9 cellular contexts compared by ENCODE assay signal in the genomic region with DNA sequence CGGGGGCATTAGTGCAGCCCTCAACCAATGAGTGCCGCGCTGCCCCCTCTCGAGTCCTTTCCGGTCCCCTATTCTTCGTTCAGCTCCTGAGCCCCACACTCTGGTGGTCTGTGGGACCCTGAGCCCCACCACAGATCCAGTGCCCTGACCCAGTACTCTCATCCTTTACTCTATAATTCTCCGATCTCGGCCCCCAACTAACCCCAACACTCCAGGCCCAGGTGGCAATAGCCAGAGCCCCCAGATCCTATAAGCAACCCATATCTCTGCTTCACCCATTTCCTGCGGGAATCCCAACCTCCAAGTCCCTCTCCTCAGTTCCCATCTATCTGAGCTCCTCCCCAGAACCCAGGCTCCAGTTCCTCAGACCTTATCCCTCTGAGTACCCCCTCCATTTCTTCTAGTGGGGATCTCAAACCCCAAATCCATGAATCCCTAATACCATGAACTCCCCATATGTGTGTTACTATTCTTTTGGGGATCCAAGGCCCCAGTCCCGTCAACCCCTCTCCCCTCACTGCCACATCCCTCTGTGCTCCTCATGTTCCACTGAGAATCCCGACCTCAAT. TPM values are rescaled to one million over a fixed set of nuclear protein-coding genes. Genes with fewer than 3 reads are reported as not detected.
DNase-seq lines count a peak whose midpoint lies in the region; ATAC-seq and TF ChIP-seq lines count a peak whose summit lies in the region.
"Had no signal": no experiment of that assay in that cellular context is flagged by ENCODE, and none has a peak within 500 bp of the region (broad histone marks: within the 10 kb centered on the region; RNA-seq: fewer than 3 reads in every experiment).

No MANE protein-coding gene starts in this region.

- no peak for TF ChIP-seq POLR2A in suprapubic skin (IDR thresholded peaks at IDR 0.05)

- no peaks in the 10 kb centered on the region for H3K9me3 Mint-ChIP-seq in activated naive CD8-positive, alpha-beta T cell (ENCODE audit: low read depth)

- no peaks in the 10 kb centered on the region for H3F3A ChIP-seq in SK-N-SH (replicated peaks; ENCODE audit: insufficient read depth)

- ATAC-seq in SK-N-SH treated with all-trans-retinoic acid at 6 μM for 48 hours (no peak), GM19397 (IDR thresholded peaks at IDR 0.05; ENCODE audit: unreplicated experiment) (no peak)

- H3K27me3 ChIP-seq in SK-N-SH (ENCODE audit: insufficient read depth), result no peaks in the 10 kb centered on the region
- no peaks in the 10 kb centered on the region for H3K27me3 ChIP-seq in suprapubic skin

- peak overlapping the region; percentile 63; the same call in 1 of the 2 replicates for H2AFZ ChIP-seq in SK-N-SH (ENCODE audit: low read depth)

- H3K4me3 ChIP-seq in SK-N-SH (ENCODE audit: low read depth in 2 of 2, low read length in 1 of 2) (peak overlapping the region; percentile 51 to 63), suprapubic skin (peak overlapping the region; percentile 51)

- H3K4me1 Mint-ChIP-seq in activated naive CD8-positive, alpha-beta T cell (ENCODE audit: low read depth), result peaks cover 44% of the 10 kb centered on the region

- CTCF ChIA-PET in SK-N-SH (lab: Yijun Ruan, JAX), result interaction anchor here (0.8 to 1.8 kb wide), 6 partner anchors 10 to 47 kb away, joined by 3 to 7 read pairs (median 4); a partner anchor contains a TSS

- H3K27ac ChIP-seq in SK-N-SH (ENCODE audit: low read depth in 2 of 2, low read length in 1 of 2) (peak overlapping the region; percentile 38 to 91; a peak in 3 of 4 replicates), suprapubic skin (peak overlapping the region; percentile 76)

- no peak for TF ChIP-seq EP300 in SK-N-SH (IDR thresholded peaks at IDR 0.05; ENCODE audit: borderline replicate concordance in 1 of 2, low read depth in 1 of 2, low read length in 1 of 2)
- TF ChIP-seq EP300 in suprapubic skin (IDR thresholded peaks at IDR 0.05), result no peak

- H3K4me3 Mint-ChIP-seq in activated naive CD8-positive, alpha-beta T cell, result peak overlapping the region; percentile 76

- peaks cover 32% of the 10 kb centered on the region for H4K20me1 ChIP-seq in SK-N-SH (ENCODE audit: insufficient read depth)

- 29% methylated on average over 7 of the region's 11 CpGs for WGBS in SK-N-SH (ENCODE audit: low lambda C conversion rate)
- 37% methylated on average over 6 of the region's 11 CpGs for WGBS in suprapubic skin

- peaks cover 4 to 37% of the 10 kb centered on the region in 2 experiments; a peak in 3 of 4 replicates for H3K4me1 ChIP-seq in SK-N-SH (ENCODE audit: control insufficient read depth in 1 of 2, insufficient read depth in 2 of 2, low read depth in 1 of 2, low read length in 1 of 2)
- H3K4me1 ChIP-seq in suprapubic skin, result peaks cover 39% of the 10 kb centered on the region

- no peak for DNase-seq in SK-N-SH
- DNase-seq in islet precursor cell, result peak; percentile 47
- no peak for DNase-seq in suprapubic skin (ENCODE audit: low spot score in 2 of 2)
- DNase-seq in SKM-1 (lab: John Stamatoyannopoulos, UW; ENCODE audit: unreplicated experiment), result no peak
- no peak for DNase-seq in stimulated activated CD4-positive, alpha-beta T cell treated with anti-CD3 and anti-CD28 coated beads, Interleukin-2, amount 100 ng/mL, for 24 hours

- no peaks in the 10 kb centered on the region for H3K9me3 ChIP-seq in SK-N-SH
- H3K9me3 ChIP-seq in suprapubic skin, result no peaks in the 10 kb centered on the region

- POLR2A ChIA-PET in SK-N-SH (lab: Yijun Ruan, JAX), result interaction anchor here (1.2 to 3.4 kb wide), 5 partner anchors 16 to 46 kb away, joined by 4 to 19 read pairs (median 10); a partner anchor contains a TSS

- H3K27ac Mint-ChIP-seq in activated naive CD8-positive, alpha-beta T cell, result peak overlapping the region; percentile 91

- peak overlapping the region; percentile 81 for H3K4me2 ChIP-seq in SK-N-SH

- no peak for TF ChIP-seq RAD21 in SK-N-SH (IDR thresholded peaks at IDR 0.05; ENCODE audit: low read length)

- H3K36me3 Mint-ChIP-seq in activated naive CD8-positive, alpha-beta T cell, result no peaks in the 10 kb centered on the region

- peaks cover 36% of the 10 kb centered on the region for H3K79me2 ChIP-seq in SK-N-SH (ENCODE audit: insufficient read depth)

- peak overlapping the region; percentile 45 for H3K9ac ChIP-seq in SK-N-SH

- no peaks in the 10 kb centered on the region for H3K27me3 Mint-ChIP-seq in activated naive CD8-positive, alpha-beta T cell

- no peaks in the 10 kb centered on the region for H3K9me2 ChIP-seq in SK-N-SH

- H3K36me3 ChIP-seq in SK-N-SH (replicated peaks in 1 of 2; ENCODE audit: control insufficient read depth in 1 of 2, insufficient read depth in 2 of 2, low read length in 1 of 2), result peaks cover 0 to 3% of the 10 kb centered on the region in 2 experiments
- H3K36me3 ChIP-seq in suprapubic skin, result no peaks in the 10 kb centered on the region

- TF ChIP-seq CTCF in SK-N-SH (IDR thresholded peaks at IDR 0.05) (no peak), suprapubic skin (IDR thresholded peaks at IDR 0.05) (no peak)

TF ChIP-seq in SK-N-SH, 30 proteins besides CTCF, POLR2A, EP300 and RAD21 (continues in another document):
- no peak for TF ChIP-seq TCF12 (IDR thresholded peaks at IDR 0.05)
- TF ChIP-seq FOXM1 (IDR thresholded peaks at IDR 0.05; ENCODE audit: low read depth), result no peak
- no peak for TF ChIP-seq YY1 (IDR thresholded peaks at IDR 0.05; ENCODE audit: low read depth)
- TF ChIP-seq RFX5 (IDR thresholded peaks at IDR 0.05; ENCODE audit: low read length), result no peak
- TF ChIP-seq, protein P1, sequence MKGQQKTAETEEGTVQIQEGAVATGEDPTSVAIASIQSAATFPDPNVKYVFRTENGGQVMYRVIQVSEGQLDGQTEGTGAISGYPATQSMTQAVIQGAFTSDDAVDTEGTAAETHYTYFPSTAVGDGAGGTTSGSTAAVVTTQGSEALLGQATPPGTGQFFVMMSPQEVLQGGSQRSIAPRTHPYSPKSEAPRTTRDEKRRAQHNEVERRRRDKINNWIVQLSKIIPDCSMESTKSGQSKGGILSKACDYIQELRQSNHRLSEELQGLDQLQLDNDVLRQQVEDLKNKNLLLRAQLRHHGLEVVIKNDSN (IDR thresholded peaks at IDR 0.05; ENCODE audit: borderline replicate concordance, low read depth), result no peak

TF ChIP-seq in SK-N-SH treated with all-trans-retinoic acid at 6 μM for 48 hours, 23 proteins besides CTCF, POLR2A, EP300 and RAD21 (continues in another document):
- TF ChIP-seq ZC3H10 (CRISPR knock-in tag; IDR thresholded peaks at IDR 0.05) (no peak), RARB (CRISPR knock-in tag; IDR thresholded peaks at IDR 0.05) (no peak), TCF4 (CRISPR knock-in tag; IDR thresholded peaks at IDR 0.05; ENCODE audit: borderline replicate concordance) (no peak), GLIS3 (CRISPR knock-in tag; IDR thresholded peaks at IDR 0.05) (no peak), ISL1 (CRISPR knock-in tag; IDR thresholded peaks at IDR 0.05) (no peak), SNAI2 (CRISPR knock-in tag; IDR thresholded peaks at IDR 0.05) (no peak)
- TF ChIP-seq, protein P2, sequence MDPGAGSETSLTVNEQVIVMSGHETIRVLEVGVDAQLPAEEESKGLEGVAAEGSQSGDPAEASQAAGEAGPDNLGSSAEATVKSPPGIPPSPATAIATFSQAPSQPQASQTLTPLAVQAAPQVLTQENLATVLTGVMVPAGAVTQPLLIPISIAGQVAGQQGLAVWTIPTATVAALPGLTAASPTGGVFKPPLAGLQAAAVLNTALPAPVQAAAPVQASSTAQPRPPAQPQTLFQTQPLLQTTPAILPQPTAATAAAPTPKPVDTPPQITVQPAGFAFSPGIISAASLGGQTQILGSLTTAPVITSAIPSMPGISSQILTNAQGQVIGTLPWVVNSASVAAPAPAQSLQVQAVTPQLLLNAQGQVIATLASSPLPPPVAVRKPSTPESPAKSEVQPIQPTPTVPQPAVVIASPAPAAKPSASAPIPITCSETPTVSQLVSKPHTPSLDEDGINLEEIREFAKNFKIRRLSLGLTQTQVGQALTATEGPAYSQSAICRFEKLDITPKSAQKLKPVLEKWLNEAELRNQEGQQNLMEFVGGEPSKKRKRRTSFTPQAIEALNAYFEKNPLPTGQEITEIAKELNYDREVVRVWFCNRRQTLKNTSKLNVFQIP (CRISPR knock-in tag; IDR thresholded peaks at IDR 0.05; ENCODE audit: borderline replicate concordance, low read depth), result no peak
- TF ChIP-seq, protein P3, sequence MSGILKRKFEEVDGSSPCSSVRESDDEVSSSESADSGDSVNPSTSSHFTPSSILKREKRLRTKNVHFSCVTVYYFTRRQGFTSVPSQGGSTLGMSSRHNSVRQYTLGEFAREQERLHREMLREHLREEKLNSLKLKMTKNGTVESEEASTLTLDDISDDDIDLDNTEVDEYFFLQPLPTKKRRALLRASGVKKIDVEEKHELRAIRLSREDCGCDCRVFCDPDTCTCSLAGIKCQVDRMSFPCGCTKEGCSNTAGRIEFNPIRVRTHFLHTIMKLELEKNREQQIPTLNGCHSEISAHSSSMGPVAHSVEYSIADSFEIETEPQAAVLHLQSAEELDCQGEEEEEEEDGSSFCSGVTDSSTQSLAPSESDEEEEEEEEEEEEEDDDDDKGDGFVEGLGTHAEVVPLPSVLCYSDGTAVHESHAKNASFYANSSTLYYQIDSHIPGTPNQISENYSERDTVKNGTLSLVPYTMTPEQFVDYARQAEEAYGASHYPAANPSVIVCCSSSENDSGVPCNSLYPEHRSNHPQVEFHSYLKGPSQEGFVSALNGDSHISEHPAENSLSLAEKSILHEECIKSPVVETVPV (CRISPR knock-in tag; IDR thresholded peaks at IDR 0.05), result no peak

RNA-seq across cellular contexts. Expression of a gene that starts 1.0 kb away (rescaled TPM):
- 15.7 and 20.5 TPM in 2 replicates for polyA plus RNA-seq in SK-N-SH (2012; rRNA removed)
- polyA plus RNA-seq in SK-N-SH (2012; cell fraction: cytosol; rRNA removed), result 9.0 and 13.6 TPM in 2 replicates
- polyA plus RNA-seq in SK-N-SH (2012; cell fraction: nucleus; rRNA removed), result 41.2 and 55.4 TPM in 2 replicates
- 10 to 100 TPM; 34.4 to 43.2 (median 38.4) TPM for total RNA-seq in suprapubic skin

RNA-seq across cellular contexts. Expression of a gene that starts 3.3 kb away (rescaled TPM):
- 0.23 TPM in 1 of 2 replicates, not detected in the other for polyA plus RNA-seq in SK-N-SH (2012; rRNA removed)
- not detected in 2 replicates for polyA plus RNA-seq in SK-N-SH (2012; cell fraction: cytosol; rRNA removed)
- polyA plus RNA-seq in SK-N-SH (2012; cell fraction: nucleus; rRNA removed), result 0.08 and 0.65 TPM in 2 replicates
- not detected for total RNA-seq in suprapubic skin
- total RNA-seq: M059J had no signal

RNA-seq across cellular contexts. Expression of a gene that starts 11.0 kb away (rescaled TPM):
- polyA plus RNA-seq in SK-N-SH (2012; rRNA removed), result 0.13 and 0.25 TPM in 2 replicates
- polyA plus RNA-seq in SK-N-SH (2012; cell fraction: cytosol; rRNA removed), result 0.35 and 0.43 TPM in 2 replicates
- 0.76 and 0.94 TPM in 2 replicates for polyA plus RNA-seq in SK-N-SH (2012; cell fraction: nucleus; rRNA removed)
- total RNA-seq in suprapubic skin, result 1 to 10 TPM in 2 of 4 donors, under 1 TPM in 1, not detected in 1; 0.52 to 2.3 (median 1.3) TPM

RNA-seq across cellular contexts. Expression of a gene that starts 16.2 kb away (rescaled TPM):
- 80.8 and 85.3 TPM in 2 replicates for polyA plus RNA-seq in SK-N-SH (2012; rRNA removed)
- polyA plus RNA-seq in SK-N-SH (2012; cell fraction: cytosol; rRNA removed), result 64.7 and 70.5 TPM in 2 replicates
- 202 and 222 TPM in 2 replicates for polyA plus RNA-seq in SK-N-SH (2012; cell fraction: nucleus; rRNA removed)
- total RNA-seq in suprapubic skin, result 10 to 100 TPM; 21.6 to 34.9 (median 27.7) TPM

RNA-seq across cellular contexts. Expression of a gene that starts 23.9 kb away (rescaled TPM):
- polyA plus RNA-seq in SK-N-SH (2012; rRNA removed), result 7.9 and 8.8 TPM in 2 replicates
- polyA plus RNA-seq in SK-N-SH (2012; cell fraction: cytosol; rRNA removed), result 7.3 and 7.6 TPM in 2 replicates
- polyA plus RNA-seq in SK-N-SH (2012; cell fraction: nucleus; rRNA removed), result 14.8 and 17.0 TPM in 2 replicates
- total RNA-seq in suprapubic skin, result 10 to 100 TPM in 1 of 4 donors, 1 to 10 TPM in 3; 6.3 to 12.1 (median 8.1) TPM
